Comparison of ENCODE assay signal across 2 cellular contexts in the genomic region with DNA sequence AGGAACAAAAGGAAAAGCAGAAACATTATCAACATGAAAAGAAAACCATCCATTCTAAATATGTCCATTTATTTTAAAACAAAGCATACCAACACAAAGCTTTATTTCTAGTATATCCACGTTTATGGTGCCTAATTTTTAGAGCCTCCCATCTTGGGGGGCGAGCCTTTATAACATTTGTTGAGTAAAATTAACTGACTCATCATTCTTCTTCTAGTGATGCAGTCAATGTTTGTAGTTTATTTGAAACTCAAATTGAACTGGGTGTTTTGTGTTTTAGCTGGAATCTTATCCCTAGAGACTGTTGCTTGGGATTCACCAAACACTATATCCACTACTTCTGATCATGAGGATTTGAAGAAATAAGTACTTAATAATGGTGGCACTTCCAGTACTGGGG.
TF ChIP-seq lines count a peak whose summit lies in the region.

No MANE protein-coding gene starts in this region.

TF ChIP-seq in A549, 52 proteins besides CTCF, POLR2A, EP300 and RAD21:
- TF ChIP-seq NPAS2 (CRISPR knock-in tag; IDR thresholded peaks at IDR 0.05; ENCODE audit: borderline replicate concordance): no peak
- peak; percentile 72 for TF ChIP-seq MAFK (IDR thresholded peaks at IDR 0.05; ENCODE audit: partially characterized antibody)

TF ChIP-seq in IMR-90, 13 proteins besides CTCF, POLR2A, EP300 and RAD21 (continued from another document):
- TF ChIP-seq MAZ (IDR thresholded peaks at IDR 0.05; ENCODE audit: borderline replicate concordance, low read depth, low read length) (no peak), CHD1 (IDR thresholded peaks at IDR 0.05; ENCODE audit: low read depth, low read length) (no peak), MAFK (IDR thresholded peaks at IDR 0.05; ENCODE audit: low read depth, low read length) (peak; percentile 55; the same call in 1 of the 2 replicates)
